8 cellular contexts compared by ENCODE assay signal in genomic region chr4:74370912-74371311, GRCh38. TPM values are rescaled to one million over a fixed set of nuclear protein-coding genes. Genes with fewer than 3 reads are reported as not detected.
A peak's percentile ranks its signal among the peaks of the same experiment; 100 is the strongest.
DNase-seq lines count a peak whose midpoint lies in the region; ATAC-seq and TF ChIP-seq lines count a peak whose summit lies in the region.

No MANE protein-coding gene starts in this region.

- H3K79me2 ChIP-seq in HCT116 (ENCODE audit: insufficient read depth, low read length), result peaks cover 100% of the 10 kb centered on the region

- H3K9me3 Mint-ChIP-seq in WTC11, result no peaks in the 10 kb centered on the region

- no peaks in the 10 kb centered on the region for H3K9me3 ChIP-seq in HCT116 (ENCODE audit: control insufficient read depth in 1 of 2, insufficient read depth in 1 of 2, low read depth in 1 of 2, low read length in 2 of 2)
- no peaks in the 10 kb centered on the region for H3K9me3 ChIP-seq in gastroesophageal sphincter
- H3K9me3 ChIP-seq in aorta (ENCODE audit: control insufficient read depth, low read length), result no peaks in the 10 kb centered on the region

- H3K4me1 Mint-ChIP-seq in WTC11, result peaks cover 4% of the 10 kb centered on the region

- H3K4me1 ChIP-seq in HCT116 (ENCODE audit: control insufficient read depth in 1 of 2, insufficient read depth in 2 of 2, low read length in 2 of 2) (peaks cover 83 to 98% of the 10 kb centered on the region in 2 experiments), gastroesophageal sphincter (peaks cover 0 to 22% (median 0%) of the 10 kb centered on the region in 3 donors), aorta (ENCODE audit: control insufficient read depth in 1 of 2, insufficient read depth in 2 of 2, low read length in 2 of 2) (no peaks in the 10 kb centered on the region)

- POLR2A ChIA-PET in HCT116 (lab: Charles Lee) (interaction anchor here (0.7 to 3.5 kb wide), 13 partner anchors 8 to 305 kb away, joined by 3 to 17 read pairs (median 5); partner anchors contain the start of gene AREG), WTC11 (lab: Charles Lee) (no interaction called here)

- no peak for TF ChIP-seq RAD21 in HCT116 (IDR thresholded peaks at IDR 0.05; ENCODE audit: low read depth)

- peak overlapping the region; percentile 27 for H3K9ac ChIP-seq in HCT116 (ENCODE audit: low read length)

- RAD21 ChIA-PET in HCT116 (lab: Charles Lee; ENCODE audit: low non-redundant PET in 1 of 2, low total read pairs in 2 of 2, uncharacterized antibody in 2 of 2, unreplicated experiment in 2 of 2), result no interaction called here

- TF ChIP-seq POLR2A in HCT116 (IDR thresholded peaks at IDR 0.05; ENCODE audit: borderline replicate concordance, extremely low read depth, insufficient read depth, insufficient read length) (no peak), gastroesophageal sphincter (IDR thresholded peaks at IDR 0.05) (no peak)

- no peak overlapping the region for H2AFZ ChIP-seq in HCT116 (ENCODE audit: low read depth, low read length, poor library complexity, severe bottlenecking)

- TF ChIP-seq EP300 in gastroesophageal sphincter (IDR thresholded peaks at IDR 0.05), result no peak

- H3K4me2 ChIP-seq in HCT116 (ENCODE audit: low read length), result peak overlapping the region; percentile 84

- H3K36me3 Mint-ChIP-seq in WTC11, result no peaks in the 10 kb centered on the region

- ATAC-seq in HCT116, result peak; percentile 63
- peak; percentile 100 for ATAC-seq in WTC11
- no peak for ATAC-seq in gastroesophageal sphincter
- no peak for ATAC-seq in aorta (ENCODE audit: low FRiP score)

- peaks cover 8% of the 10 kb centered on the region for H3K27me3 Mint-ChIP-seq in WTC11 (ENCODE audit: low read depth)

- H3K4me3 Mint-ChIP-seq in WTC11, result no peak overlapping the region

- H3K36me3 ChIP-seq in HCT116 (ENCODE audit: control insufficient read depth in 1 of 2, insufficient read depth in 2 of 2, low read length in 2 of 2) (peaks cover 8 to 54% of the 10 kb centered on the region in 2 experiments; a peak in 3 of 4 replicates), gastroesophageal sphincter (no peaks in the 10 kb centered on the region), aorta (ENCODE audit: control insufficient read depth in 1 of 2, insufficient read depth in 2 of 2, low read length in 1 of 2) (no peaks in the 10 kb centered on the region)

- peak overlapping the region; percentile 94 for H3K27ac ChIP-seq in HCT116 (ENCODE audit: low read depth, low read length)
- H3K27ac ChIP-seq in gastroesophageal sphincter, result peak overlapping the region in 1 of 4 donors; percentile 17
- H3K27ac ChIP-seq in aorta (ENCODE audit: low read depth in 1 of 2, low read length in 2 of 2), result no peak overlapping the region

- H3K4me3 ChIP-seq in AG10803 (ENCODE audit: low read length) (no peak overlapping the region), GM12864 (ENCODE audit: low read depth, low read length) (no peak overlapping the region), HCT116 (replicated peaks in 1 of 2; ENCODE audit: low read depth in 1 of 2, low read length in 2 of 2) (peak overlapping the region in 1 of 2 experiments; percentile 8; a peak in 1 of 4 replicates), LNCaP clone FGC (ENCODE audit: low read depth, low read length) (no peak overlapping the region), gastroesophageal sphincter (no peak overlapping the region), retinal pigment epithelial cell (ENCODE audit: low read length) (no peak overlapping the region), aorta (ENCODE audit: low read length in 2 of 2) (no peak overlapping the region)

- peak; percentile 44 for DNase-seq in AG10803 (ENCODE audit: low read depth)
- DNase-seq in GM12864 (ENCODE audit: low read depth), result no peak
- peak; percentile 70 for DNase-seq in HCT116 (ENCODE audit: low read depth, low spot score)
- no peak for DNase-seq in LNCaP clone FGC (ENCODE audit: low read depth)
- DNase-seq in WTC11 (ENCODE audit: low spot score), result peak; percentile 38
- DNase-seq in retinal pigment epithelial cell (ENCODE audit: low read depth), result no peak
- no peak for DNase-seq in aorta

- no peaks in the 10 kb centered on the region for H3K9me2 ChIP-seq in HCT116 (ENCODE audit: insufficient read depth)

- peaks cover 8% of the 10 kb centered on the region; the same call in 1 of the 2 replicates for H4K20me1 ChIP-seq in HCT116 (ENCODE audit: insufficient read depth)

- peak; percentile 88 for TF ChIP-seq CTCF in AG10803 (conservative IDR thresholded peaks at IDR 0.05; ENCODE audit: low read length)
- TF ChIP-seq CTCF in GM12864 (IDR thresholded peaks at IDR 0.05; ENCODE audit: low read depth, low read length, missing control alignments), result peak; percentile 77
- peak in 2 of 3 experiments; percentile 73 to 87; a peak in 4 of 6 replicates for TF ChIP-seq CTCF in HCT116 (IDR thresholded peaks at IDR 0.05 in 2 of 3, conservative IDR thresholded peaks at IDR 0.05 in 1 of 3; ENCODE audit: borderline replicate concordance in 1 of 3, insufficient read depth in 1 of 3, low read depth in 2 of 3, low read length in 2 of 3)
- peak; percentile 93 for TF ChIP-seq CTCF in LNCaP clone FGC (IDR thresholded peaks at IDR 0.05; ENCODE audit: control insufficient read depth, extremely low read depth, insufficient read depth)
- peak; percentile 56; the same call in 1 of the 2 replicates for TF ChIP-seq CTCF in WTC11 (IDR thresholded peaks at IDR 0.05)
- TF ChIP-seq CTCF in gastroesophageal sphincter (IDR thresholded peaks at IDR 0.05), result peak; percentile 16 to 59 (median 28)
- peak; percentile 90 for TF ChIP-seq CTCF in retinal pigment epithelial cell (conservative IDR thresholded peaks at IDR 0.05; ENCODE audit: low read depth, low read length)

- H3K27me3 ChIP-seq in HCT116 (ENCODE audit: insufficient read depth, low read length), result no peaks in the 10 kb centered on the region
- H3K27me3 ChIP-seq in gastroesophageal sphincter, result no peaks in the 10 kb centered on the region
- H3K27me3 ChIP-seq in aorta (ENCODE audit: control insufficient read depth in 1 of 2, insufficient read depth in 2 of 2, low read length in 1 of 2), result no peaks in the 10 kb centered on the region

- no peak overlapping the region for H3K27ac Mint-ChIP-seq in WTC11

- intact Hi-C loops in HCT116 (cut with micrococcal nuclease), result loop anchor here (5.0 kb wide), 2 partner anchors 76 to 421 kb away; partner anchors contain the start of genes AREG and BTC
- intact Hi-C loops in aorta (cut with DNase I), result loop anchor here in 1 of 2 donors (10.0 kb wide), 1 partner anchor 424 kb away; the partner anchor contains the start of gene BTC

- CTCF ChIA-PET in HCT116 (lab: Charles Lee), result interaction anchor here (0.6 to 2.0 kb wide), 7 partner anchors 10 to 305 kb away, joined by 3 to 4 read pairs (median 3); no protein-coding TSS in a partner anchor
- CTCF ChIA-PET in WTC11 (lab: Charles Lee), result no interaction called here

- WGBS in gastroesophageal sphincter (ENCODE audit: low coverage in 1 of 2), 2 donors, result 13 to 31% methylated on average over 1 of the region's 1 CpG
- 25 to 38% methylated on average over 1 of the region's 1 CpG for WGBS in aorta, 2 donors

- no TSS peak for BruUV-seq in HCT116 (replicated peaks; lab: Mats Ljungman, UMichigan)

TF ChIP-seq in HCT116, 20 proteins besides CTCF, POLR2A, EP300 and RAD21 (continues in another document):
- TF ChIP-seq POLR2AphosphoS5 (IDR thresholded peaks at IDR 0.05; ENCODE audit: low read depth, low read length), result peak; percentile 91

TF ChIP-seq in WTC11, 78 proteins besides CTCF, POLR2A, EP300 and RAD21 (continues in another document):
- TF ChIP-seq, protein P1, sequence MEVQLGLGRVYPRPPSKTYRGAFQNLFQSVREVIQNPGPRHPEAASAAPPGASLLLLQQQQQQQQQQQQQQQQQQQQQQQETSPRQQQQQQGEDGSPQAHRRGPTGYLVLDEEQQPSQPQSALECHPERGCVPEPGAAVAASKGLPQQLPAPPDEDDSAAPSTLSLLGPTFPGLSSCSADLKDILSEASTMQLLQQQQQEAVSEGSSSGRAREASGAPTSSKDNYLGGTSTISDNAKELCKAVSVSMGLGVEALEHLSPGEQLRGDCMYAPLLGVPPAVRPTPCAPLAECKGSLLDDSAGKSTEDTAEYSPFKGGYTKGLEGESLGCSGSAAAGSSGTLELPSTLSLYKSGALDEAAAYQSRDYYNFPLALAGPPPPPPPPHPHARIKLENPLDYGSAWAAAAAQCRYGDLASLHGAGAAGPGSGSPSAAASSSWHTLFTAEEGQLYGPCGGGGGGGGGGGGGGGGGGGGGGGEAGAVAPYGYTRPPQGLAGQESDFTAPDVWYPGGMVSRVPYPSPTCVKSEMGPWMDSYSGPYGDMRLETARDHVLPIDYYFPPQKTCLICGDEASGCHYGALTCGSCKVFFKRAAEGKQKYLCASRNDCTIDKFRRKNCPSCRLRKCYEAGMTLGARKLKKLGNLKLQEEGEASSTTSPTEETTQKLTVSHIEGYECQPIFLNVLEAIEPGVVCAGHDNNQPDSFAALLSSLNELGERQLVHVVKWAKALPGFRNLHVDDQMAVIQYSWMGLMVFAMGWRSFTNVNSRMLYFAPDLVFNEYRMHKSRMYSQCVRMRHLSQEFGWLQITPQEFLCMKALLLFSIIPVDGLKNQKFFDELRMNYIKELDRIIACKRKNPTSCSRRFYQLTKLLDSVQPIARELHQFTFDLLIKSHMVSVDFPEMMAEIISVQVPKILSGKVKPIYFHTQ (CRISPR knock-in tag; IDR thresholded peaks at IDR 0.05), result no peak
- no peak for TF ChIP-seq TCF7 (CRISPR knock-in tag; IDR thresholded peaks at IDR 0.05; ENCODE audit: low read depth)
- TF ChIP-seq, protein P2, sequence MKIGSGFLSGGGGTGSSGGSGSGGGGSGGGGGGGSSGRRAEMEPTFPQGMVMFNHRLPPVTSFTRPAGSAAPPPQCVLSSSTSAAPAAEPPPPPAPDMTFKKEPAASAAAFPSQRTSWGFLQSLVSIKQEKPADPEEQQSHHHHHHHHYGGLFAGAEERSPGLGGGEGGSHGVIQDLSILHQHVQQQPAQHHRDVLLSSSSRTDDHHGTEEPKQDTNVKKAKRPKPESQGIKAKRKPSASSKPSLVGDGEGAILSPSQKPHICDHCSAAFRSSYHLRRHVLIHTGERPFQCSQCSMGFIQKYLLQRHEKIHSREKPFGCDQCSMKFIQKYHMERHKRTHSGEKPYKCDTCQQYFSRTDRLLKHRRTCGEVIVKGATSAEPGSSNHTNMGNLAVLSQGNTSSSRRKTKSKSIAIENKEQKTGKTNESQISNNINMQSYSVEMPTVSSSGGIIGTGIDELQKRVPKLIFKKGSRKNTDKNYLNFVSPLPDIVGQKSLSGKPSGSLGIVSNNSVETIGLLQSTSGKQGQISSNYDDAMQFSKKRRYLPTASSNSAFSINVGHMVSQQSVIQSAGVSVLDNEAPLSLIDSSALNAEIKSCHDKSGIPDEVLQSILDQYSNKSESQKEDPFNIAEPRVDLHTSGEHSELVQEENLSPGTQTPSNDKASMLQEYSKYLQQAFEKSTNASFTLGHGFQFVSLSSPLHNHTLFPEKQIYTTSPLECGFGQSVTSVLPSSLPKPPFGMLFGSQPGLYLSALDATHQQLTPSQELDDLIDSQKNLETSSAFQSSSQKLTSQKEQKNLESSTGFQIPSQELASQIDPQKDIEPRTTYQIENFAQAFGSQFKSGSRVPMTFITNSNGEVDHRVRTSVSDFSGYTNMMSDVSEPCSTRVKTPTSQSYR (CRISPR knock-in tag; IDR thresholded peaks at IDR 0.05), result no peak

RNA-seq across cellular contexts. Expression of gene EREG, which starts 6.0 kb away (rescaled TPM):
- total RNA-seq in HCT116 (2021; ENCODE audit: unreplicated experiment) (498 TPM), WTC11 (2021) (0.05 to 0.23 TPM (median 0.09 TPM) in 3 replicates), gastroesophageal sphincter (1 to 10 TPM; 2.4 to 7.8 (median 4.8) TPM), aorta (1 to 10 TPM in 1 of 2 donors, under 1 TPM in 1; 0.66 to 6.3 TPM)
- 167 and 184 TPM in 2 replicates for polyA plus RNA-seq in HCT116 (2012)
- under 1 TPM in 1 of 2 donors, not detected in 1; 0.38 TPM for polyA plus RNA-seq in aorta

Comparison
In these comparisons a context has a peak if more than half of its experiments do, and no peak if none do; other contexts are left out.
1. DNase-seq: peak in AG10803 (single experiment), HCT116 (single experiment) and WTC11 (single experiment); none in GM12864 (single experiment), LNCaP clone FGC (single experiment), retinal pigment epithelial cell (single experiment) and aorta (0 of 2).
2. CTCF ChIP-seq: peak in every context shown above with its lines; median percentile 93 in LNCaP clone FGC; 90 in retinal pigment epithelial cell; 88 in AG10803; 80 in HCT116; 77 in GM12864; 56 in WTC11; 28 in gastroesophageal sphincter.
3. ATAC-seq: peak in HCT116 (single experiment) and WTC11 (single experiment); none in gastroesophageal sphincter (single experiment) and aorta (single experiment).
4. RNA of gene EREG, which starts 6.0 kb away (total RNA-seq): 498 TPM in HCT116 (single experiment); 2.4 to 7.8 TPM in gastroesophageal sphincter, 0.66 to 6.3 TPM in aorta and 0.05 to 0.23 TPM in WTC11; every median in the first group is over 10 times any median in the second.